Comparison of ENCODE assay signal across 26 cellular contexts in the genomic region with DNA sequence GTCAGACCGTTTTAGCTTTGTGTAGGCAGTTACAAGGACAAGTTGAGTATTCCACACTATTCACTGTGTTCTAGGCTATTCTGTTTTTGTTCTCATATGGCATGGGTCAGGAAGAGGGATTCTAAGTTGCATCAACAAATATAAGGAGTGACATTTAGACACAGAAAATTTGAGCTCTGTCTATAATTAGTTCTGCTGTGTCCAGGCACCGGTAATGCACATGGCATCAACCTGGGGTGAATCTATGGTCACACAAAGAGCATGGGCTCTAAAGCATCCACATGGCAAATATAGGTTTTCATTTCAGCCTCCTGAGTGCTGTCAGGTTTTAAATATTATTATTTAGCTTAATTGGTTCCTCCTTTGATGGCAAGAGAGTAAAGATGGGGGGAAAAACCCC.
"Had no signal": no experiment of that assay in that cellular context is flagged by ENCODE, and none has a peak within 500 bp of the region (broad histone marks: within the 10 kb centered on the region; RNA-seq: fewer than 3 reads in every experiment).

No MANE protein-coding gene starts in this region.

- H3K4me3 Mint-ChIP-seq: memory B cell; mesothelial cell of epicardium; naive B cell; natural killer cell treated with Interleukin-12 subunit alpha and Interleukin-12 subunit beta and Interleukin-15 and Interleukin-18, amount 100 ng/mL, for 72 hours; neural progenitor cell; stimulated activated effector memory CD8-positive, alpha-beta T cell treated with anti-CD3 and anti-CD28 coated beads, Interleukin-12 subunit alpha, Interleukin-12 subunit beta, amount 100 ng/mL, for 72 hours had no signal

- DNase-seq: dorsolateral prefrontal cortex; effector CD4-positive, alpha-beta T cell; foreskin fibroblast; gastrocnemius medialis; head of caudate nucleus; left ventricle myocardium superior; lower lobe of right lung; mucosa of descending colon; naive B cell; sigmoid colon; stimulated activated CD4-positive, alpha-beta T cell treated with anti-CD3 and anti-CD28 coated beads, Interleukin-2, amount 100 ng/mL, for 24 hours; stimulated activated CD4-positive, alpha-beta T cell treated with anti-CD3 and anti-CD28 coated beads, Interleukin-4, amount 100 ng/mL, for 24 hours; stimulated activated naive CD4-positive, alpha-beta T cell treated with Interleukin-2 at 50 U/mL for 16 hours; stomach; thyroid gland; trophoblast cell had no signal

- FAIRE-seq: keratinocyte had no signal

- H3K27me3 Mint-ChIP-seq: memory B cell; naive B cell; natural killer cell treated with Interleukin-12 subunit alpha and Interleukin-12 subunit beta and Interleukin-15 and Interleukin-18, amount 100 ng/mL, for 72 hours; progenitor cell of endocrine pancreas had no signal

- H3K9me3 Mint-ChIP-seq: natural killer cell treated with Interleukin-12 subunit alpha and Interleukin-12 subunit beta and Interleukin-15 and Interleukin-18, amount 100 ng/mL, for 72 hours had no signal

- H3K27me3 ChIP-seq: dorsolateral prefrontal cortex, gastrocnemius medialis, neural progenitor cell, right atrium auricular region, sigmoid colon, stomach, thyroid gland, vagina had no signal

- H3K79me2 ChIP-seq: parathyroid adenoma had no signal

- H3K36me3 Mint-ChIP-seq: natural killer cell treated with Interleukin-12 subunit alpha and Interleukin-12 subunit beta and Interleukin-15 and Interleukin-18, amount 100 ng/mL, for 72 hours; stimulated activated effector memory CD8-positive, alpha-beta T cell treated with anti-CD3 and anti-CD28 coated beads, Interleukin-12 subunit alpha, Interleukin-12 subunit beta, amount 100 ng/mL, for 72 hours had no signal

- H2AFZ ChIP-seq: neural progenitor cell, parathyroid adenoma had no signal

- H3K4me1 Mint-ChIP-seq: memory B cell; naive B cell; stimulated activated effector memory CD8-positive, alpha-beta T cell treated with anti-CD3 and anti-CD28 coated beads, Interleukin-12 subunit alpha, Interleukin-12 subunit beta, amount 100 ng/mL, for 72 hours had no signal

- H3K27ac Mint-ChIP-seq: memory B cell; mesothelial cell of epicardium; naive B cell; natural killer cell treated with Interleukin-12 subunit alpha and Interleukin-12 subunit beta and Interleukin-15 and Interleukin-18, amount 100 ng/mL, for 72 hours; neural progenitor cell; progenitor cell of endocrine pancreas; stimulated activated effector memory CD8-positive, alpha-beta T cell treated with anti-CD3 and anti-CD28 coated beads, Interleukin-12 subunit alpha, Interleukin-12 subunit beta, amount 100 ng/mL, for 72 hours had no signal

- H3K4me2 ChIP-seq: neural progenitor cell had no signal

- H3K36me3 ChIP-seq: gastrocnemius medialis, lower lobe of right lung, neural progenitor cell, right atrium auricular region, sigmoid colon, stomach, thyroid gland, vagina had no signal

- H3K9me3 ChIP-seq: gastrocnemius medialis, lower lobe of right lung, mucosa of descending colon, sigmoid colon, stomach, thyroid gland, vagina had no signal

- ATAC-seq: gastrocnemius medialis; left ventricle myocardium superior; lower lobe of right lung; mucosa of descending colon; natural killer cell treated with Interleukin-12 subunit alpha and Interleukin-12 subunit beta and Interleukin-15 and Interleukin-18, amount 100 ng/mL, for 72 hours; stimulated activated effector memory CD8-positive, alpha-beta T cell treated with anti-CD3 and anti-CD28 coated beads, Interleukin-12 subunit alpha, Interleukin-12 subunit beta, amount 100 ng/mL, for 72 hours had no signal

- H3K27ac ChIP-seq: gastrocnemius medialis, lower lobe of right lung, neural progenitor cell, parathyroid adenoma, right atrium auricular region, sigmoid colon, stomach, thyroid gland, vagina had no signal

- H3K9ac ChIP-seq: neural progenitor cell, parathyroid adenoma had no signal

- H3K4me3 ChIP-seq: dorsolateral prefrontal cortex, gastrocnemius medialis, lower lobe of right lung, mucosa of descending colon, neural progenitor cell, right atrium auricular region, sigmoid colon, stomach, thyroid gland, vagina had no signal

- H3K4me1 ChIP-seq: gastrocnemius medialis, lower lobe of right lung, parathyroid adenoma, right atrium auricular region, sigmoid colon, thyroid gland, vagina had no signal
